Comparison of ENCODE assay signal across 8 cellular contexts in genomic region chr10:69413221-69413865, GRCh38. TPM values are rescaled to one million over a fixed set of nuclear protein-coding genes. Genes with fewer than 3 reads are reported as not detected.
A peak's percentile ranks its signal among the peaks of the same experiment; 100 is the strongest.
DNase-seq lines count a peak whose midpoint lies in the region; ATAC-seq and TF ChIP-seq lines count a peak whose summit lies in the region.

No MANE protein-coding gene starts in this region.

- H3K4me3 Mint-ChIP-seq in CD14-positive monocyte = no peak overlapping the region
- H3K4me3 Mint-ChIP-seq in stimulated activated naive B cell treated with anti-CD40 and anti-IgM and Interleukin-4, amounts not matched to agents 10 μg/mL and 1 μg/mL and 100 μg/mL, for 72 hours = no peak overlapping the region

- intact Hi-C loops in CD14-positive monocyte (cut with micrococcal nuclease) = no loop called here
- intact Hi-C loops in OCI-LY7 (cut with micrococcal nuclease; ENCODE audit: unreplicated experiment) = loop anchor here (1.0 to 10.0 kb wide), 2 partner anchors 176 to 409 kb away; no protein-coding TSS in a partner anchor
- intact Hi-C loops in mammary epithelial cell (cut with micrococcal nuclease) = loop anchor here (1.0 to 5.0 kb wide), 3 partner anchors 319 to 1201 kb away; no protein-coding TSS in a partner anchor

- H3K4me2 ChIP-seq in OCI-LY7 (ENCODE audit: low read length) (no peak overlapping the region), mammary epithelial cell (ENCODE audit: insufficient read depth, low read depth, low read length) (no peak overlapping the region)

- peaks cover 20% of the 10 kb centered on the region for H3K4me1 ChIP-seq in OCI-LY7 (ENCODE audit: insufficient read depth, low read length, poor library complexity, severe bottlenecking)
- H3K4me1 ChIP-seq in mammary epithelial cell (ENCODE audit: insufficient read depth, low read length) = peaks cover 7% of the 10 kb centered on the region

- peaks cover 7% of the 10 kb centered on the region for H3K4me1 Mint-ChIP-seq in CD14-positive monocyte
- H3K4me1 Mint-ChIP-seq in stimulated activated naive B cell treated with anti-CD40 and anti-IgM and Interleukin-4, amounts not matched to agents 10 μg/mL and 1 μg/mL and 100 μg/mL, for 72 hours = peaks cover 14 to 33% of the 10 kb centered on the region in 2 donors

- H3K9me3 ChIP-seq in OCI-LY7 (ENCODE audit: low read length) (no peaks in the 10 kb centered on the region), mammary epithelial cell (replicated peaks; ENCODE audit: insufficient read depth, low read length) (no peaks in the 10 kb centered on the region)

- H3K27me3 ChIP-seq in mammary epithelial cell (ENCODE audit: insufficient read depth, low read length) = no peaks in the 10 kb centered on the region

- WGBS in mammary epithelial cell (ENCODE audit: low coverage, missing lambda C conversion rate) = 16% methylated on average over 4 of the region's 13 CpGs

- H3K79me2 ChIP-seq in OCI-LY7 (ENCODE audit: insufficient read depth, low read depth, low read length) (no peaks in the 10 kb centered on the region), mammary epithelial cell (ENCODE audit: insufficient read depth, low read length) (no peaks in the 10 kb centered on the region)

- POLR2A ChIA-PET in HEK293T (lab: Yijun Ruan, JAX) = no interaction called here
- POLR2A ChIA-PET in OCI-LY7 (lab: Charles Lee) = no interaction called here

- no peaks in the 10 kb centered on the region for H3K9me3 Mint-ChIP-seq in CD14-positive monocyte
- no peaks in the 10 kb centered on the region for H3K9me3 Mint-ChIP-seq in stimulated activated naive B cell treated with anti-CD40 and anti-IgM and Interleukin-4, amounts not matched to agents 10 μg/mL and 1 μg/mL and 100 μg/mL, for 72 hours

- no peaks in the 10 kb centered on the region for H3K36me3 ChIP-seq in OCI-LY7 (ENCODE audit: insufficient read depth, low read length)
- no peaks in the 10 kb centered on the region for H3K36me3 ChIP-seq in mammary epithelial cell (ENCODE audit: insufficient read depth, low read length)

- no peaks in the 10 kb centered on the region for H3K36me3 Mint-ChIP-seq in CD14-positive monocyte
- no peaks in the 10 kb centered on the region for H3K36me3 Mint-ChIP-seq in stimulated activated naive B cell treated with anti-CD40 and anti-IgM and Interleukin-4, amounts not matched to agents 10 μg/mL and 1 μg/mL and 100 μg/mL, for 72 hours

- no peak for DNase-seq in CD14-positive monocyte (ENCODE audit: low spot score)
- DNase-seq in HEK293T (ENCODE audit: extremely low spot score) = peak; percentile 69
- peak; percentile 50 for DNase-seq in OCI-LY7 (ENCODE audit: low spot score)
- DNase-seq in mammary epithelial cell = no peak
- peak; percentile 86 for DNase-seq in islet precursor cell
- peak; percentile 20 for DNase-seq in stimulated activated naive B cell treated with anti-CD40 and anti-IgM and Interleukin-4, amounts not matched to agents 10 μg/mL and 1 μg/mL and 100 μg/mL, for 72 hours
- no peak for DNase-seq in NCI-H2029 treated with DMSO at 0.1 percent for 48 hours (lab: John Stamatoyannopoulos, UW)

- H3K9me2 ChIP-seq in OCI-LY7 (ENCODE audit: insufficient read depth, low read length) = no peaks in the 10 kb centered on the region

- H3K27ac ChIP-seq in OCI-LY7 (ENCODE audit: low read depth, low read length, poor library complexity, severe bottlenecking) (no peak overlapping the region), mammary epithelial cell (ENCODE audit: insufficient read depth, low read depth, low read length) (no peak overlapping the region)

- H3K27ac Mint-ChIP-seq in CD14-positive monocyte = no peak overlapping the region
- H3K27ac Mint-ChIP-seq in stimulated activated naive B cell treated with anti-CD40 and anti-IgM and Interleukin-4, amounts not matched to agents 10 μg/mL and 1 μg/mL and 100 μg/mL, for 72 hours = peak overlapping the region; percentile 51

- no peak for ATAC-seq in stimulated activated naive B cell treated with anti-CD40 and anti-IgM and Interleukin-4, amounts not matched to agents 10 μg/mL and 1 μg/mL and 100 μg/mL, for 72 hours (replicated peaks)
- no peak for ATAC-seq in GM21447 (IDR thresholded peaks at IDR 0.05; ENCODE audit: unreplicated experiment)

- peaks cover 0 to 6% (median 4%) of the 10 kb centered on the region in 3 donors for H3K27me3 Mint-ChIP-seq in CD14-positive monocyte (ENCODE audit: low read depth in 3 of 3)
- H3K27me3 Mint-ChIP-seq in stimulated activated naive B cell treated with anti-CD40 and anti-IgM and Interleukin-4, amounts not matched to agents 10 μg/mL and 1 μg/mL and 100 μg/mL, for 72 hours = peaks cover 11 to 18% of the 10 kb centered on the region in 2 donors

- H2AFZ ChIP-seq in OCI-LY7 (ENCODE audit: low read length) (no peak overlapping the region), mammary epithelial cell (ENCODE audit: low read depth, low read length) (no peak overlapping the region)

- H4K20me1 ChIP-seq in OCI-LY7 (ENCODE audit: insufficient read depth, low read length) (no peaks in the 10 kb centered on the region), mammary epithelial cell (ENCODE audit: insufficient read depth, low read length) (no peaks in the 10 kb centered on the region)

- CTCF ChIA-PET in HEK293T (lab: Yijun Ruan, JAX) = interaction anchor here (1.2 kb wide), 1 partner anchor 197 kb away, joined by 3 read pairs; no protein-coding TSS in a partner anchor
- CTCF ChIA-PET in OCI-LY7 (lab: Charles Lee; ENCODE audit: unreplicated experiment) = no interaction called here
- CTCF ChIA-PET in mammary epithelial cell (lab: Charles Lee; ENCODE audit: low non-redundant PET) = no interaction called here

- BruUV-seq in OCI-LY7 (replicated peaks; lab: Mats Ljungman, UMichigan) (no TSS peak), mammary epithelial cell (replicated peaks; lab: Mats Ljungman, UMichigan) (no TSS peak)

- dilution Hi-C loops in mammary epithelial cell (cut with HindIII; ENCODE audit: low sequenced_read_pairs) = no loop called here

- no peak overlapping the region for H3K9ac ChIP-seq in mammary epithelial cell (ENCODE audit: insufficient read depth, low read length)

- TF ChIP-seq CTCF in CD14-positive monocyte (IDR thresholded peaks at IDR 0.05) (peak; percentile 46), OCI-LY7 (conservative IDR thresholded peaks at IDR 0.05; ENCODE audit: low read length) (peak; percentile 86), mammary epithelial cell (conservative IDR thresholded peaks at IDR 0.05 in 1 of 2, IDR thresholded peaks at IDR 0.05 in 1 of 2; ENCODE audit: extremely low read depth in 1 of 2, insufficient read depth in 1 of 2, low read depth in 1 of 2, low read length in 2 of 2) (peak; percentile 46 to 65)

- H3K4me3 ChIP-seq in OCI-LY7 (ENCODE audit: low read depth, low read length, poor library complexity, severe bottlenecking) (no peak overlapping the region), mammary epithelial cell (replicated peaks in 1 of 3; ENCODE audit: insufficient read depth in 1 of 3, low read depth in 2 of 3, low read length in 3 of 3) (no peak overlapping the region)

- in situ Hi-C loops in mammary epithelial cell (cut with MboI; ENCODE audit: low sequenced_read_pairs in 2 of 2) = loop anchor here (10.0 to 25.0 kb wide), 2 partner anchors 221 to 426 kb away; partner anchors contain the start of genes FAM241B (in 1 of the 2) and KIFBP (in 1 of the 2)

TF ChIP-seq in HEK293T, 16 proteins besides CTCF, POLR2A, EP300 and RAD21:
- no peak for TF ChIP-seq FOXA1 (IDR thresholded peaks at IDR 0.05)
- no peak for TF ChIP-seq PKNOX1 (IDR thresholded peaks at IDR 0.05)
- peak; percentile 40; the same call in 1 of the 2 replicates for TF ChIP-seq ARNT (IDR thresholded peaks at IDR 0.05)
TF ChIP-seq in HEK293T: peak in this region for 1.

RNA-seq across cellular contexts. Expression of gene TACR2, which starts 3.4 kb away (rescaled TPM):
- polyA plus RNA-seq in CD14-positive monocyte (under 1 TPM; 0.20 to 0.23 TPM), mammary epithelial cell (0.08 TPM)
- total RNA-seq in OCI-LY7 (2014; rRNA removed; shearing (Covaris generic)) = not detected in 2 replicates
- total RNA-seq in OCI-LY7 (2022) (not detected in 2 replicates), mammary epithelial cell (not detected)
- not detected for polyA minus RNA-seq in mammary epithelial cell

RNA-seq across cellular contexts. Expression of gene TSPAN15, which starts 37.9 kb away (rescaled TPM):
- polyA plus RNA-seq in CD14-positive monocyte (under 1 TPM in 1 of 2 donors, not detected in 1; 0.22 TPM), mammary epithelial cell (1.8 TPM)
- total RNA-seq in OCI-LY7 (2014; rRNA removed; shearing (Covaris generic)) = 1.9 and 2.4 TPM in 2 replicates
- total RNA-seq in OCI-LY7 (2022) (3.1 and 4.0 TPM in 2 replicates), mammary epithelial cell (1 to 10 TPM in 1 of 2 donors, under 1 TPM in 1; 0.64 to 1.5 TPM)
- not detected for polyA minus RNA-seq in mammary epithelial cell

Comparison
In these comparisons a context has a peak if more than half of its experiments do, and no peak if none do; other contexts are left out.
1. DNase-seq: peak in HEK293T (single experiment), OCI-LY7 (single experiment), islet precursor cell (single experiment) and stimulated activated naive B cell treated with anti-CD40 and anti-IgM and Interleukin-4, amounts not matched to agents 10 μg/mL and 1 μg/mL and 100 μg/mL, for 72 hours (single experiment); none in CD14-positive monocyte (single experiment), mammary epithelial cell (single experiment) and NCI-H2029 treated with DMSO at 0.1 percent for 48 hours (single experiment).
2. intact Hi-C loops: an anchor here in OCI-LY7 (1.0 to 10.0 kb wide) and mammary epithelial cell (1.0 to 5.0 kb wide); none called in CD14-positive monocyte.
3. Peak in every context shown above with its lines, with median percentiles within 50 percentile points of each other: CTCF ChIP-seq.